13 cellular contexts compared by ENCODE assay signal in genomic region chr16:86505185-86505898, GRCh38. TPM values are rescaled to one million over a fixed set of nuclear protein-coding genes. Genes with fewer than 3 reads are reported as not detected.
DNase-seq lines count a peak whose midpoint lies in the region; ATAC-seq and TF ChIP-seq lines count a peak whose summit lies in the region.
"Had no signal": no experiment of that assay in that cellular context is flagged by ENCODE, and none has a peak within 500 bp of the region (broad histone marks: within the 10 kb centered on the region; RNA-seq: fewer than 3 reads in every experiment).

No MANE protein-coding gene starts in this region.

- peaks cover 0 to 10% (median 0%) of the 10 kb centered on the region in 4 donors for H3K36me3 ChIP-seq in upper lobe of left lung

- peak overlapping the region; percentile 29 to 66 (median 64) for H3K4me3 ChIP-seq in upper lobe of left lung

- CTCF ChIA-PET in activated naive CD4-positive, alpha-beta T cell treated with anti-CD3 and anti-CD28 coated beads, Interleukin-2, amount 10 ng/mL, durations not matched to agents 7 days and 5 days (lab: Charles Lee) = interaction anchor here (1.2 kb wide), 1 partner anchor 14 kb away, joined by 3 read pairs; no protein-coding TSS in a partner anchor

- H3K4me3 Mint-ChIP-seq in activated naive CD4-positive, alpha-beta T cell treated with anti-CD3 and anti-CD28 coated beads, Interleukin-2, amount 10 ng/mL, durations not matched to agents 7 days and 5 days = no peak overlapping the region
- peak overlapping the region; percentile 35 for H3K4me3 Mint-ChIP-seq in activated naive CD8-positive, alpha-beta T cell treated with anti-CD3 and anti-CD28 coated beads, Interleukin-2, amount 50 U/mL, for 24 hours
- H3K4me3 Mint-ChIP-seq in mesothelial cell of epicardium = peak overlapping the region; percentile 13

- H3K27ac ChIP-seq in upper lobe of left lung = peak overlapping the region; percentile 94 to 97 (median 95)

- 3 to 8% methylated on average over 30 to 59 of the region's 67 CpGs for WGBS in upper lobe of left lung, 2 donors

- ATAC-seq in activated naive CD4-positive, alpha-beta T cell treated with anti-CD3 and anti-CD28 coated beads, Interleukin-2, amount 50 U/mL, for 72 hours = no peak
- no peak for ATAC-seq in activated naive CD8-positive, alpha-beta T cell treated with anti-CD3 and anti-CD28 coated beads, Interleukin-2, amount 50 U/mL, for 24 hours
- no peak for ATAC-seq in upper lobe of left lung (ENCODE audit: low FRiP score in 2 of 2)
- ATAC-seq in left lobe of liver = no peak
- ATAC-seq: Panc1 had no signal

- no peak for DNase-seq in activated naive CD4-positive, alpha-beta T cell treated with anti-CD3 and anti-CD28 coated beads, Interleukin-2, amount 10 ng/mL, durations not matched to agents 7 days and 5 days
- no peak for DNase-seq in activated naive CD4-positive, alpha-beta T cell treated with anti-CD3 and anti-CD28 coated beads, Interleukin-2, amount 50 U/mL, for 72 hours (ENCODE audit: low spot score in 2 of 2)
- DNase-seq in activated naive CD8-positive, alpha-beta T cell treated with anti-CD3 and anti-CD28 coated beads, Interleukin-2, amount 50 U/mL, for 24 hours = no peak
- DNase-seq in mesothelial cell of epicardium (ENCODE audit: low spot score in 2 of 2, unreplicated experiment in 2 of 2) = no peak
- peak in 1 of 2 donors; percentile 87 for DNase-seq in upper lobe of left lung
- DNase-seq in NCI-H1694 (lab: John Stamatoyannopoulos, UW) = no peak
- DNase-seq in left lobe of liver (ENCODE audit: low spot score) = no peak
- no peak for DNase-seq in NCI-H524 treated with DMSO at 0.1 percent for 48 hours (lab: John Stamatoyannopoulos, UW)
- DNase-seq: AML-193, NCI-H1694 treated with DMSO at 0.1 percent for 48 hours had no signal

- no peak for TF ChIP-seq CTCF in mesothelial cell of epicardium (IDR thresholded peaks at IDR 0.05; ENCODE audit: unreplicated experiment)
- no peak for TF ChIP-seq CTCF in upper lobe of left lung (IDR thresholded peaks at IDR 0.05)

- H3K4me1 ChIP-seq in upper lobe of left lung = peaks cover 14 to 42% (median 25%) of the 10 kb centered on the region in 4 donors

- H3K36me3 Mint-ChIP-seq in activated naive CD4-positive, alpha-beta T cell treated with anti-CD3 and anti-CD28 coated beads, Interleukin-2, amount 10 ng/mL, durations not matched to agents 7 days and 5 days = peaks cover 6% of the 10 kb centered on the region
- peaks cover 7 to 8% of the 10 kb centered on the region in 2 donors for H3K36me3 Mint-ChIP-seq in activated naive CD4-positive, alpha-beta T cell treated with anti-CD3 and anti-CD28 coated beads, Interleukin-2, amount 50 U/mL, for 72 hours
- no peaks in the 10 kb centered on the region for H3K36me3 Mint-ChIP-seq in activated naive CD8-positive, alpha-beta T cell treated with anti-CD3 and anti-CD28 coated beads, Interleukin-2, amount 50 U/mL, for 24 hours (ENCODE audit: low read depth)
- no peaks in the 10 kb centered on the region for H3K36me3 Mint-ChIP-seq in mesothelial cell of epicardium
- H3K36me3 Mint-ChIP-seq: activated naive CD4-positive, alpha-beta T cell treated with anti-CD3 and anti-CD28 coated beads, Interleukin-2, amount 50 U/mL, for 24 hours had no signal

- H3K9me3 Mint-ChIP-seq in activated naive CD4-positive, alpha-beta T cell treated with anti-CD3 and anti-CD28 coated beads, Interleukin-2, amount 10 ng/mL, durations not matched to agents 7 days and 5 days = no peaks in the 10 kb centered on the region
- H3K9me3 Mint-ChIP-seq in activated naive CD4-positive, alpha-beta T cell treated with anti-CD3 and anti-CD28 coated beads, Interleukin-2, amount 50 U/mL, for 72 hours = no peaks in the 10 kb centered on the region
- H3K9me3 Mint-ChIP-seq in activated naive CD8-positive, alpha-beta T cell treated with anti-CD3 and anti-CD28 coated beads, Interleukin-2, amount 50 U/mL, for 24 hours = no peaks in the 10 kb centered on the region
- no peaks in the 10 kb centered on the region for H3K9me3 Mint-ChIP-seq in mesothelial cell of epicardium
- H3K9me3 Mint-ChIP-seq: activated naive CD4-positive, alpha-beta T cell treated with anti-CD3 and anti-CD28 coated beads, Interleukin-2, amount 50 U/mL, for 24 hours had no signal

- H3K27me3 Mint-ChIP-seq in activated naive CD4-positive, alpha-beta T cell treated with anti-CD3 and anti-CD28 coated beads, Interleukin-2, amount 10 ng/mL, durations not matched to agents 7 days and 5 days = peaks cover 100% of the 10 kb centered on the region
- H3K27me3 Mint-ChIP-seq in activated naive CD8-positive, alpha-beta T cell treated with anti-CD3 and anti-CD28 coated beads, Interleukin-2, amount 50 U/mL, for 24 hours = peaks cover 77% of the 10 kb centered on the region
- H3K27me3 Mint-ChIP-seq in mesothelial cell of epicardium (ENCODE audit: low read depth) = peaks cover 92% of the 10 kb centered on the region

- H3K4me1 Mint-ChIP-seq in activated naive CD4-positive, alpha-beta T cell treated with anti-CD3 and anti-CD28 coated beads, Interleukin-2, amount 10 ng/mL, durations not matched to agents 7 days and 5 days = peaks cover 16% of the 10 kb centered on the region
- H3K4me1 Mint-ChIP-seq in activated naive CD8-positive, alpha-beta T cell treated with anti-CD3 and anti-CD28 coated beads, Interleukin-2, amount 50 U/mL, for 24 hours = peaks cover 24% of the 10 kb centered on the region
- peaks cover 20% of the 10 kb centered on the region for H3K4me1 Mint-ChIP-seq in mesothelial cell of epicardium

- TF ChIP-seq POLR2A in upper lobe of left lung (IDR thresholded peaks at IDR 0.05) = no peak

- peaks cover 0 to 57% (median 29%) of the 10 kb centered on the region in 4 donors for H3K27me3 ChIP-seq in upper lobe of left lung

- H3K27ac Mint-ChIP-seq in activated naive CD4-positive, alpha-beta T cell treated with anti-CD3 and anti-CD28 coated beads, Interleukin-2, amount 10 ng/mL, durations not matched to agents 7 days and 5 days = peak overlapping the region; percentile 20
- no peak overlapping the region for H3K27ac Mint-ChIP-seq in activated naive CD4-positive, alpha-beta T cell treated with anti-CD3 and anti-CD28 coated beads, Interleukin-2, amount 50 U/mL, for 72 hours
- no peak overlapping the region for H3K27ac Mint-ChIP-seq in activated naive CD8-positive, alpha-beta T cell treated with anti-CD3 and anti-CD28 coated beads, Interleukin-2, amount 50 U/mL, for 24 hours
- no peak overlapping the region for H3K27ac Mint-ChIP-seq in mesothelial cell of epicardium
- H3K27ac Mint-ChIP-seq: activated naive CD4-positive, alpha-beta T cell treated with anti-CD3 and anti-CD28 coated beads, Interleukin-2, amount 50 U/mL, for 24 hours had no signal

- no peaks in the 10 kb centered on the region for H3K9me3 ChIP-seq in upper lobe of left lung

- TF ChIP-seq EP300 in upper lobe of left lung (IDR thresholded peaks at IDR 0.05) = no peak

RNA-seq across cellular contexts. Expression of gene FOXF1, which starts 5.0 kb away (rescaled TPM):
- total RNA-seq in activated naive CD4-positive, alpha-beta T cell treated with anti-CD3 and anti-CD28 coated beads, Interleukin-2, amount 50 U/mL, for 72 hours = not detected
- total RNA-seq in mesothelial cell of epicardium (1.9 to 2.6 TPM (median 1.9 TPM) in 3 replicates), upper lobe of left lung (10 to 100 TPM in 5 of 6 donors, 1 to 10 TPM in 1; 6.3 to 73.6 (median 24.5) TPM), left lobe of liver (1.7 TPM)
- total RNA-seq: renal cortical epithelial cell had no signal

RNA-seq across cellular contexts. Expression of gene MTHFSD, which starts 49.7 kb away (rescaled TPM):
- total RNA-seq in activated naive CD4-positive, alpha-beta T cell treated with anti-CD3 and anti-CD28 coated beads, Interleukin-2, amount 50 U/mL, for 72 hours = 10 to 100 TPM; 20.5 to 21.8 TPM
- total RNA-seq in mesothelial cell of epicardium (21.0 to 27.4 TPM (median 23.1 TPM) in 3 replicates), upper lobe of left lung (10 to 100 TPM; 13.8 to 39.8 (median 22.0) TPM), left lobe of liver (9.9 TPM)
